In the genomic region with DNA sequence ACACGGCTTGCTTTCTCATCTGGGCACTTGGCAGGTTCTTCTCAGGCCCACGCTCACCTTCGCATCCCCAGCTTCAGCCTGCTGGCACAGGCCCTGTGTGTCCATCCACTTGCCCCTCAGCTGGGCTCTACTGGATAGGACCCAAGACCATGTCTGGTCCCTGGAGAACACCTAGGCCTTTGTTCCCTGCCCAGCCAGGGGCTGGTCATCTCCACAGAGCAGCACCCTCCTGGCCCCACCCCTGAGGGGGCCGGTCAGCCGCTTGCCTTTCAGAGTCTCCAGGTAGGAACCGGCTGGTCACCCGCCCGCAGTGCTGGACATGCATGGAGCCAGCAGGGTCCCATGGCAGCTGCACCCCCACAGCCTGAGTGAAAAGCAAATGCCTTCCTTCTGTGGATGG, we compare ENCODE assay signal across 25 cellular contexts.
"Had no signal": no experiment of that assay in that cellular context is flagged by ENCODE, and none has a peak within 500 bp of the region (broad histone marks: within the 10 kb centered on the region; RNA-seq: fewer than 3 reads in every experiment).

No MANE protein-coding gene starts in this region.

- H3K27me3 ChIP-seq: sigmoid colon, tibial nerve, upper lobe of left lung, vagina had no signal

- H3K79me2 ChIP-seq: parathyroid adenoma had no signal

- H3K9me3 Mint-ChIP-seq: memory B cell; naive thymus-derived CD4-positive, alpha-beta T cell; natural killer cell treated with Interleukin-12 subunit alpha and Interleukin-12 subunit beta and Interleukin-15 and Interleukin-18, amount 100 ng/mL, for 72 hours; stimulated activated memory B cell treated with anti-CD40 and anti-IgM and Interleukin-4, amounts not matched to agents 10 μg/mL and 1 μg/mL and 100 μg/mL, for 72 hours; stimulated activated naive CD8-positive, alpha-beta T cell treated with anti-CD3 and anti-CD28 coated beads, Interleukin-15, amount 100 ng/mL, for 72 hours had no signal

- H3K36me3 Mint-ChIP-seq: immature natural killer cell; memory B cell; naive thymus-derived CD4-positive, alpha-beta T cell; natural killer cell treated with Interleukin-12 subunit alpha and Interleukin-12 subunit beta and Interleukin-15 and Interleukin-18, amount 100 ng/mL, for 72 hours; stimulated activated memory B cell treated with anti-CD40 and anti-IgM and Interleukin-4, amounts not matched to agents 10 μg/mL and 1 μg/mL and 100 μg/mL, for 72 hours had no signal

- H3K9me3 ChIP-seq: left ventricle myocardium inferior, mucosa of descending colon, prostate gland, sigmoid colon, upper lobe of left lung, vagina had no signal

- H3K4me3 Mint-ChIP-seq: immature natural killer cell; memory B cell; naive thymus-derived CD4-positive, alpha-beta T cell; natural killer cell treated with Interleukin-12 subunit alpha and Interleukin-12 subunit beta and Interleukin-15 and Interleukin-18, amount 100 ng/mL, for 72 hours; stimulated activated memory B cell treated with anti-CD40 and anti-IgM and Interleukin-4, amounts not matched to agents 10 μg/mL and 1 μg/mL and 100 μg/mL, for 72 hours; stimulated activated naive CD8-positive, alpha-beta T cell treated with anti-CD3 and anti-CD28 coated beads, Interleukin-15, amount 100 ng/mL, for 72 hours had no signal

- H3K27me3 Mint-ChIP-seq: natural killer cell treated with Interleukin-12 subunit alpha and Interleukin-12 subunit beta and Interleukin-15 and Interleukin-18, amount 100 ng/mL, for 72 hours; stimulated activated naive CD8-positive, alpha-beta T cell treated with anti-CD3 and anti-CD28 coated beads, Interleukin-15, amount 100 ng/mL, for 72 hours had no signal

- H3K4me1 Mint-ChIP-seq: immature natural killer cell; naive thymus-derived CD4-positive, alpha-beta T cell; stimulated activated memory B cell treated with anti-CD40 and anti-IgM and Interleukin-4, amounts not matched to agents 10 μg/mL and 1 μg/mL and 100 μg/mL, for 72 hours; stimulated activated naive CD8-positive, alpha-beta T cell treated with anti-CD3 and anti-CD28 coated beads, Interleukin-15, amount 100 ng/mL, for 72 hours had no signal

- H3K36me3 ChIP-seq: left ventricle myocardium inferior, prostate gland, sigmoid colon, tibial nerve, upper lobe of left lung, vagina had no signal

- H3K4me3 ChIP-seq: left ventricle myocardium inferior, mucosa of descending colon, prostate gland, sigmoid colon, tibial nerve, upper lobe of left lung, vagina had no signal

- H3K4me1 ChIP-seq: sigmoid colon, tibial nerve, upper lobe of left lung had no signal

- H3K9ac ChIP-seq: parathyroid adenoma had no signal

- DNase-seq: immature natural killer cell; left ventricle myocardium inferior; midbrain; mucosa of descending colon; naive thymus-derived CD4-positive, alpha-beta T cell; nucleus accumbens; retina; right cardiac atrium; sigmoid colon; small intestine; stimulated activated CD4-positive, alpha-beta T cell treated with anti-CD3 and anti-CD28 coated beads, Interleukin-1b, Interleukin-23, amount 100 ng/mL, for 48 hours; stimulated activated CD4-positive, alpha-beta T cell treated with anti-CD3 and anti-CD28 coated beads, Interleukin-2, amount 100 ng/mL, for 48 hours; stimulated activated CD4-positive, alpha-beta T cell treated with anti-CD3 and anti-CD28 coated beads, Interleukin-4, amount 100 ng/mL, for 4 hours; stimulated activated CD8-positive, alpha-beta memory T cell treated with anti-CD3 and anti-CD28 coated beads, Interleukin-4, amount 100 ng/mL, for 48 hours; stimulated activated naive CD4-positive, alpha-beta T cell treated with Interleukin-2 at 50 U/mL for 16 hours; stimulated activated naive CD8-positive, alpha-beta T cell treated with anti-CD3 and anti-CD28 coated beads, Interleukin-15, amount 100 ng/mL, for 72 hours; substantia nigra; upper lobe of left lung had no signal

- H3K27ac Mint-ChIP-seq: immature natural killer cell; memory B cell; naive thymus-derived CD4-positive, alpha-beta T cell; natural killer cell treated with Interleukin-12 subunit alpha and Interleukin-12 subunit beta and Interleukin-15 and Interleukin-18, amount 100 ng/mL, for 72 hours; stimulated activated memory B cell treated with anti-CD40 and anti-IgM and Interleukin-4, amounts not matched to agents 10 μg/mL and 1 μg/mL and 100 μg/mL, for 72 hours had no signal

- H3K27ac ChIP-seq: left ventricle myocardium inferior, parathyroid adenoma, prostate gland, sigmoid colon, tibial nerve, upper lobe of left lung, vagina had no signal

- H2AFZ ChIP-seq: parathyroid adenoma had no signal
